Comparison of ENCODE assay signal across 8 cellular contexts in genomic region chr5:95261369-95262175, GRCh38. TPM values are rescaled to one million over a fixed set of nuclear protein-coding genes. Genes with fewer than 3 reads are reported as not detected.
DNase-seq lines count a peak whose midpoint lies in the region; ATAC-seq, FAIRE-seq and TF ChIP-seq lines count a peak whose summit lies in the region.

No MANE protein-coding gene starts in this region.

- no peak overlapping the region for H2BK5ac ChIP-seq in neuronal stem cell (ENCODE audit: low read length)

- no peak overlapping the region for H3K23ac ChIP-seq in neuronal stem cell (ENCODE audit: low read depth, low read length, poor library complexity)

- H3K4me3 ChIP-seq in foreskin fibroblast (ENCODE audit: low read depth in 1 of 2, low read length in 2 of 2), result no peak overlapping the region
- H3K4me3 ChIP-seq in upper lobe of right lung, result no peak overlapping the region
- H3K4me3 ChIP-seq in neuronal stem cell (ENCODE audit: low read length in 2 of 2), result no peak overlapping the region

- H3K18ac ChIP-seq in neuronal stem cell (ENCODE audit: low read length), result no peak overlapping the region

- H4K8ac ChIP-seq in neuronal stem cell (ENCODE audit: low read depth, low read length), result no peak overlapping the region

- H2BK12ac ChIP-seq in neuronal stem cell (ENCODE audit: low read length), result no peak overlapping the region

- H3K4ac ChIP-seq in neuronal stem cell (ENCODE audit: low read length), result no peak overlapping the region

- no CpG with 5 or more reads among the region's 4 CpGs for WGBS in neuronal stem cell (ENCODE audit: extremely low coverage in 2 of 2, insufficient read length in 2 of 2, insufficient replicate concordance in 1 of 2), 2 donors

- DNase-seq in AG09319 (ENCODE audit: extremely low read depth, low read depth), result peak; percentile 4
- DNase-seq in SIG-M5 treated with dmso at 0.1 percent for 504 hours (lab: John Stamatoyannopoulos, UW; ENCODE audit: unreplicated experiment), result peak; percentile 93
- DNase-seq in foreskin fibroblast, result peak in 1 of 2 donors; percentile 68
- no peak for DNase-seq in upper lobe of right lung
- DNase-seq in neuronal stem cell (ENCODE audit: low spot score), result no peak
- no peak for DNase-seq in RCC 7860 (ENCODE audit: low spot score)

- no peaks in the 10 kb centered on the region for H3K79me1 ChIP-seq in neuronal stem cell (ENCODE audit: low read depth, low read length)

- H2BK15ac ChIP-seq in neuronal stem cell (ENCODE audit: low read length), result no peak overlapping the region

- peak; percentile 38 for TF ChIP-seq CTCF in AG09319 (IDR thresholded peaks at IDR 0.05; ENCODE audit: low read depth, low read length)
- TF ChIP-seq CTCF in foreskin fibroblast (IDR thresholded peaks at IDR 0.05; ENCODE audit: low read depth, low read length), result peak; percentile 58
- peak; percentile 43 for TF ChIP-seq CTCF in upper lobe of right lung (IDR thresholded peaks at IDR 0.05)

- no peak overlapping the region for H2AK5ac ChIP-seq in neuronal stem cell (ENCODE audit: low read depth, low read length)

- H3K14ac ChIP-seq in neuronal stem cell (ENCODE audit: low read length), result no peak overlapping the region

- ATAC-seq in GM21529 (IDR thresholded peaks at IDR 0.05; ENCODE audit: unreplicated experiment), result peak; percentile 49
- ATAC-seq in upper lobe of right lung, result peak; percentile 86
- no peak for ATAC-seq in HG03159 (IDR thresholded peaks at IDR 0.05; ENCODE audit: unreplicated experiment)

- no peak overlapping the region for H2BK120ac ChIP-seq in neuronal stem cell (ENCODE audit: low read depth, low read length)

- no peak overlapping the region for H3K4me2 ChIP-seq in neuronal stem cell (ENCODE audit: insufficient read depth, low read length, poor library complexity, severe bottlenecking)

- H3K27me3 ChIP-seq in upper lobe of right lung (no peaks in the 10 kb centered on the region), neuronal stem cell (ENCODE audit: control insufficient read depth in 3 of 3, insufficient read depth in 3 of 3, low read depth in 1 of 3, low read length in 3 of 3) (peaks cover 0 to 5% (median 0%) of the 10 kb centered on the region in 3 experiments)

- H3K9ac ChIP-seq in neuronal stem cell (ENCODE audit: low read depth, low read length, poor library complexity), result no peak overlapping the region

- H3K27ac ChIP-seq in upper lobe of right lung (no peak overlapping the region), neuronal stem cell (replicated peaks; ENCODE audit: low read length) (no peak overlapping the region)

- intact Hi-C loops in upper lobe of right lung (cut with DNase I), result no loop called here

- H3K9me3 ChIP-seq in upper lobe of right lung (no peaks in the 10 kb centered on the region), neuronal stem cell (replicated peaks in 1 of 2; ENCODE audit: control insufficient read depth in 2 of 2, insufficient read depth in 1 of 2, low read depth in 1 of 2, low read length in 2 of 2) (no peaks in the 10 kb centered on the region)

- H4K91ac ChIP-seq in neuronal stem cell (ENCODE audit: low read depth, low read length, poor library complexity), result no peak overlapping the region

- no peak for FAIRE-seq in RCC 7860 (lab: Jason Lieb, UNC)

- no peak overlapping the region for H2AFZ ChIP-seq in neuronal stem cell (ENCODE audit: low read length)

- H3K36me3 ChIP-seq in upper lobe of right lung (no peaks in the 10 kb centered on the region), neuronal stem cell (replicated peaks in 1 of 2; ENCODE audit: control insufficient read depth in 2 of 2, insufficient read depth in 2 of 2, low read length in 2 of 2) (no peaks in the 10 kb centered on the region)

- H3K4me1 ChIP-seq in upper lobe of right lung, result no peaks in the 10 kb centered on the region
- no peaks in the 10 kb centered on the region for H3K4me1 ChIP-seq in neuronal stem cell (ENCODE audit: control insufficient read depth in 2 of 2, insufficient read depth in 1 of 2, low read depth in 1 of 2, low read length in 2 of 2)

RNA-seq across cellular contexts. Expression of gene MCTP1, which starts 23.3 kb away (rescaled TPM):
- 40.7 TPM for total RNA-seq in upper lobe of right lung
- polyA plus RNA-seq in neuronal stem cell (2013, experiment 1 of 2), result 1.2 TPM
- polyA plus RNA-seq in neuronal stem cell (2013, experiment 2 of 2), result 1.3 TPM

Comparison
In these comparisons a context has a peak if more than half of its experiments do, and no peak if none do; other contexts are left out.
1. DNase-seq: peak in AG09319 (single experiment) and SIG-M5 treated with dmso at 0.1 percent for 504 hours (single experiment); none in upper lobe of right lung (single experiment), neuronal stem cell (single experiment) and RCC 7860 (single experiment).
2. Peak in every context shown above with its lines, with median percentiles within 50 percentile points of each other: CTCF ChIP-seq.